Comparison of ENCODE assay signal across 13 cellular contexts in the genomic region with DNA sequence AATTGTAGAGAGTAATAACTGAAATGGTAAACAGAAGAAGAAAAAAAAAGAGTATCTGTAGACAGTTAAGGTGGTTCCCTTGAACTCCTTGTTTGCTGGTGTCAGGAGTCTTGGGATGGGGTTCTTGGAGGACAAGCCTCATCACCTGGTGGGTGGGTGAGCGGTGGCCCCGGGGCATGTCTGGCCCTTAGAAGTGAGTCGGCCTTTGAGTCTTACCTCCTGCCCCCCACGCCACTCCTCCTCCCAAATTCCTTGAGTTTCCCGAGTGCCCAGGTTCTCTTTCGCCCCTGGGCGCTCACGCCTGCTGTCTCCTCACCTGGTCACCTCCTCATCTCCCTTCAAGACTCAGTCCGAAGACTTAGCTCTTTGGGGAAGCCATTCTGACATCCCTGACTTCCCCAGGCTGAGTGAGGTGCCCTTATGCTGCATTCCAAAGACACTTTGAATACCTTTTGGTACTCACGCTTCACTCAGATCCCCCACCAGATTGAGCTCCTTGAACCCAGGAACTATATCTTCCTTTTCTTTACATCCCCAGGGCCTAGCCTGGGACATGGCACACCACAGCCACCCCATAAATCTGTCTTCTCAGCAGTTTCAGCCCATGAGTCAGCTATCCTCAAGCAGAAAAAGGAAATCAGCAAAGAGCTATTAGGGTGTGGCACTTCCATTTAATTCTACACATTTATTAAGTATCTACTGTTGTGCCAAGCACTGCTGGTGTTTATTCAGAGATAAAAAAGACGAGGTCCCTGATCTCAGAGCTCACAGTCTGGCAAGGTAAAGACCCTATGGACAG. TPM values are rescaled to one million over a fixed set of nuclear protein-coding genes. Genes with fewer than 3 reads are reported as not detected.
DNase-seq lines count a peak whose midpoint lies in the region; ATAC-seq, FAIRE-seq and TF ChIP-seq lines count a peak whose summit lies in the region.
"Had no signal": no experiment of that assay in that cellular context is flagged by ENCODE, and none has a peak within 500 bp of the region (broad histone marks: within the 10 kb centered on the region; RNA-seq: fewer than 3 reads in every experiment).

No MANE protein-coding gene starts in this region.

- CTCF ChIA-PET in K562 (lab: Yijun Ruan, JAX; ENCODE audit: low intra/inter-chr PET ratio): no interaction called here

- no peak for TF ChIP-seq CTCF in K562 (IDR thresholded peaks at IDR 0.05 in 2 of 3, conservative IDR thresholded peaks at IDR 0.05 in 1 of 3; ENCODE audit: insufficient read depth in 2 of 3, low read depth in 1 of 3, low read length in 3 of 3)

- H3K4me2 ChIP-seq in K562 (ENCODE audit: insufficient read depth, low read length) (no peak overlapping the region), mesenchymal stem cell (ENCODE audit: low read length, poor library complexity, severe bottlenecking) (no peak overlapping the region), Karpas-422 (ENCODE audit: low read depth, low read length, poor library complexity, severe bottlenecking) (no peak overlapping the region)

- in situ Hi-C loops in K562 (cut with MboI): loop anchor here (10.0 kb wide), 1 partner anchor 292 kb away; no protein-coding TSS in a partner anchor

- no TSS peak for BruUV-seq in K562 (replicated peaks; lab: Mats Ljungman, UMichigan)

- POLR2A ChIA-PET in K562 (lab: Yijun Ruan, JAX): interaction anchor here (0.6 kb wide), 1 partner anchor 11 kb away, joined by 4 read pairs; no protein-coding TSS in a partner anchor

- H3K23ac ChIP-seq in mesenchymal stem cell (ENCODE audit: low read length in 2 of 2): no peak overlapping the region

- H3K18ac ChIP-seq in mesenchymal stem cell (ENCODE audit: low read depth in 1 of 2, low read length in 2 of 2): peak overlapping the region in 1 of 2 experiments; percentile 64

- H2BK5ac ChIP-seq in mesenchymal stem cell (ENCODE audit: low read depth, low read length, poor library complexity, severe bottlenecking): no peak overlapping the region

- no peak for TF ChIP-seq RAD21 in K562 (CRISPR knock-in tag; conservative IDR thresholded peaks at IDR 0.05 in 1 of 2, IDR thresholded peaks at IDR 0.05 in 1 of 2)

- no peak for ATAC-seq in K562

- no peak overlapping the region for H3K14ac ChIP-seq in mesenchymal stem cell (ENCODE audit: low read length in 2 of 2)

- H2BK120ac ChIP-seq in mesenchymal stem cell (ENCODE audit: low read depth, low read length): no peak overlapping the region

- H2AK5ac ChIP-seq in mesenchymal stem cell (ENCODE audit: low read length, severe bottlenecking): no peak overlapping the region

- H4K20me1 ChIP-seq in K562 (replicated peaks; ENCODE audit: control insufficient read depth, insufficient read depth, low read length) (no peaks in the 10 kb centered on the region), Karpas-422 (ENCODE audit: insufficient read depth, low read depth, low read length) (no peaks in the 10 kb centered on the region)

- H2AFZ ChIP-seq in K562 (ENCODE audit: low read depth, low read length) (no peak overlapping the region), mesenchymal stem cell (ENCODE audit: low read depth, low read length) (no peak overlapping the region), Karpas-422 (ENCODE audit: low read length) (no peak overlapping the region)

- H3K27me3 ChIP-seq in K562 (ENCODE audit: control insufficient read depth in 2 of 2, insufficient read depth in 2 of 2, low read length in 2 of 2) (no peaks in the 10 kb centered on the region), mesenchymal stem cell (ENCODE audit: control insufficient read depth in 1 of 2, insufficient read depth in 1 of 2, low read length in 2 of 2) (no peaks in the 10 kb centered on the region), Karpas-422 (ENCODE audit: low read length) (no peaks in the 10 kb centered on the region)

- no peak for FAIRE-seq in K562 (lab: Jason Lieb, UNC)

- no peak overlapping the region for H4K8ac ChIP-seq in mesenchymal stem cell (ENCODE audit: low read length)

- H2BK15ac ChIP-seq in mesenchymal stem cell (ENCODE audit: low read depth, poor library complexity, severe bottlenecking): no peak overlapping the region

- no peaks in the 10 kb centered on the region for H3K9me2 ChIP-seq in Karpas-422 (replicated peaks; ENCODE audit: insufficient read depth, low read length)

- peak overlapping the region; percentile 1 to 79 for H2BK12ac ChIP-seq in mesenchymal stem cell (ENCODE audit: low read length in 2 of 2)

- intact Hi-C loops in K562 (cut with micrococcal nuclease): no loop called here

- H3K27ac ChIP-seq in K562 (ENCODE audit: extremely low read depth, low read depth, low read length): no peak overlapping the region
- H3K27ac ChIP-seq in mesenchymal stem cell (ENCODE audit: low read length, poor library complexity, severe bottlenecking): no peak overlapping the region
- H3K27ac ChIP-seq in Karpas-422 (ENCODE audit: low read length): no peak overlapping the region

- H3K36me3 ChIP-seq in K562 (ENCODE audit: control insufficient read depth, insufficient read depth, low read length) (peaks cover 16% of the 10 kb centered on the region; the same call in 1 of the 3 replicates), mesenchymal stem cell (ENCODE audit: control insufficient read depth in 1 of 2, insufficient read depth in 2 of 2, low read depth in 1 of 2, low read length in 2 of 2) (peaks cover 55 to 79% of the 10 kb centered on the region in 2 experiments), Karpas-422 (ENCODE audit: insufficient read depth, low read length) (peaks cover 18% of the 10 kb centered on the region; the same call in 1 of the 2 replicates)

- H3K4me1 ChIP-seq in K562 (replicated peaks in 1 of 2; ENCODE audit: control insufficient read depth in 2 of 2, insufficient read depth in 2 of 2, low read length in 2 of 2) (peaks cover 23 to 32% of the 10 kb centered on the region in 2 experiments), mesenchymal stem cell (ENCODE audit: control insufficient read depth, insufficient read depth, low read depth, low read length) (peaks cover 6% of the 10 kb centered on the region), Karpas-422 (ENCODE audit: low read length) (no peaks in the 10 kb centered on the region)

- no peaks in the 10 kb centered on the region for H3K79me2 ChIP-seq in K562 (ENCODE audit: control insufficient read depth, insufficient read depth, low read length)
- H3K79me2 ChIP-seq in Karpas-422 (ENCODE audit: low read length): no peaks in the 10 kb centered on the region

- TF ChIP-seq POLR2A in K562 (conservative IDR thresholded peaks at IDR 0.05): no peak

- 81% methylated on average over 11 of the region's 11 CpGs for WGBS in K562 (ENCODE audit: insufficient coverage, low coverage, missing lambda C conversion rate)
- 78% methylated on average over 10 of the region's 11 CpGs for WGBS in mesenchymal stem cell

- H4K91ac ChIP-seq in mesenchymal stem cell (ENCODE audit: low read length): no peak overlapping the region

- H3K4me3 ChIP-seq in K562 (no peak overlapping the region), mesenchymal stem cell (ENCODE audit: insufficient read depth in 1 of 2, low read depth in 1 of 2, low read length in 2 of 2) (peak overlapping the region in 1 of 2 experiments; percentile 20), Karpas-422 (ENCODE audit: low read length) (no peak overlapping the region)

- H3K9me1 ChIP-seq in K562 (ENCODE audit: control insufficient read depth, insufficient read depth, low read length): no peaks in the 10 kb centered on the region

- H3K9me3 ChIP-seq in K562 (replicated peaks; ENCODE audit: control insufficient read depth, insufficient read depth, low read depth, low read length) (no peaks in the 10 kb centered on the region), mesenchymal stem cell (ENCODE audit: control insufficient read depth, low read length) (no peaks in the 10 kb centered on the region), Karpas-422 (ENCODE audit: low read length) (no peaks in the 10 kb centered on the region)

- no peak for TF ChIP-seq EP300 in K562 (IDR thresholded peaks at IDR 0.05; ENCODE audit: low read length)

- peak overlapping the region in 1 of 2 experiments; percentile 45; a peak in 1 of 4 replicates for H3K9ac ChIP-seq in K562 (ENCODE audit: insufficient read depth in 1 of 2, low read depth in 2 of 2, low read length in 2 of 2)
- peak overlapping the region; percentile 56 for H3K9ac ChIP-seq in mesenchymal stem cell (ENCODE audit: low read length)
- no peak overlapping the region for H3K9ac ChIP-seq in Karpas-422 (ENCODE audit: low read length)

- no peak overlapping the region for H3K4ac ChIP-seq in mesenchymal stem cell (ENCODE audit: low read depth in 1 of 2, low read length in 2 of 2)

- peaks cover 3% of the 10 kb centered on the region for H3K79me1 ChIP-seq in mesenchymal stem cell (replicated peaks; ENCODE audit: low read length, poor library complexity, severe bottlenecking)

- DNase-seq in AG20443 (ENCODE audit: low spot score) (peak; percentile 43), M059J (ENCODE audit: low read depth) (peak; percentile 70), K562 (ENCODE audit: extremely low read depth in 1 of 4, low spot score in 3 of 4) (no peak), mesenchymal stem cell (peak; percentile 41), DMS53 (lab: John Stamatoyannopoulos, UW) (no peak), Karpas-422 (no peak), NCI-H2081 treated with DMSO at 0.1 percent for 48 hours (lab: John Stamatoyannopoulos, UW) (no peak)
- no peak for DNase-seq in stimulated activated naive CD4-positive, alpha-beta T cell treated with Interleukin-2 at 50 U/mL for 16 hours (lab: John Stamatoyannopoulos, UW)
- DNase-seq: activated CD4-positive, CD25-positive, alpha-beta regulatory T cell; activated naive CD4-positive, alpha-beta T cell treated with anti-CD3 and anti-CD28 coated beads for 36 hours; CD8-positive, alpha-beta memory T cell; cortex of kidney; naive B cell had no signal

RNA-seq across cellular contexts. Expression of gene IKBKE, which starts 13.5 kb away (rescaled TPM):
- 7.6 and 12.2 TPM in 2 replicates for total RNA-seq in M059J (2014; rRNA removed; shearing (Covaris generic))
- total RNA-seq in K562 (2011; cell fraction: chromatin; rRNA removed; ENCODE audit: low replicate concordance): 4.6 and 15.1 TPM in 2 replicates
- 3.8 and 6.3 TPM in 2 replicates for total RNA-seq in K562 (2011; cell fraction: nucleolus; rRNA removed)
- 3.2 and 3.4 TPM in 2 replicates for total RNA-seq in K562 (2011; cell fraction: nucleoplasm; rRNA removed)
- total RNA-seq in K562 (2014; rRNA removed) (4.6 and 6.4 TPM in 2 replicates), K562 (2014; rRNA removed; fragmentation: Illumina TruSeq; extraction: Trizol) (1.8 and 2.3 TPM in 2 replicates), K562 (2015; rRNA removed; fragmentation: Illumina TruSeq; extraction: Trizol) (5.0 and 5.4 TPM in 2 replicates), K562 (2021) (6.1 and 6.8 TPM in 2 replicates)
- polyA plus RNA-seq in K562 (2011; rRNA removed) (4.2 and 4.6 TPM in 2 replicates), K562 (2014; fragmentation: Illumina TruSeq; extraction: Trizol) (3.7 and 4.9 TPM in 2 replicates), K562 (2014; fragmentation: Nextera tagmentation; extraction: Ambion mirVana) (1 to 10 TPM; 7.9 to 9.0 TPM), K562 (2014; rRNA removed) (4.8 and 9.1 TPM in 2 replicates)
- polyA plus RNA-seq in K562 (2011; cell fraction: cytosol; rRNA removed): 2.8 and 6.8 TPM in 2 replicates
- polyA plus RNA-seq in K562 (2011; cell fraction: nucleus; rRNA removed): 9.2 and 11.6 TPM in 2 replicates
- 6.6 and 7.4 TPM in 2 replicates for polyA plus RNA-seq in K562 (2012)
- polyA minus RNA-seq in K562 (2011; rRNA and poly(A)+ RNA removed): 3.5 and 4.0 TPM in 2 replicates
- 2.1 and 3.5 TPM in 2 replicates for polyA minus RNA-seq in K562 (2011; cell fraction: cytosol; rRNA and poly(A)+ RNA removed)
- polyA minus RNA-seq in K562 (2011; cell fraction: nucleus; rRNA and poly(A)+ RNA removed): 6.9 and 10.1 TPM in 2 replicates
- polyA plus RNA-seq in mesenchymal stem cell (2013, experiment 1 of 2): 15.5 TPM
- polyA plus RNA-seq in mesenchymal stem cell (2013, experiment 2 of 2): 15.3 TPM
- total RNA-seq in Karpas-422 (2014; rRNA removed; shearing (Covaris generic); ENCODE audit: low replicate concordance): 36.0 and 45.4 TPM in 2 replicates

RNA-seq across cellular contexts. Expression of gene RASSF5, which starts 50.6 kb away (rescaled TPM):
- 1.6 and 4.1 TPM in 2 replicates for total RNA-seq in M059J (2014; rRNA removed; shearing (Covaris generic))
- 17.2 and 26.4 TPM in 2 replicates for total RNA-seq in K562 (2011; cell fraction: chromatin; rRNA removed; ENCODE audit: low replicate concordance)
- 14.7 and 19.2 TPM in 2 replicates for total RNA-seq in K562 (2011; cell fraction: nucleolus; rRNA removed)
- 15.8 and 17.7 TPM in 2 replicates for total RNA-seq in K562 (2011; cell fraction: nucleoplasm; rRNA removed)
- total RNA-seq in K562 (2014; rRNA removed) (25.2 and 32.1 TPM in 2 replicates), K562 (2014; rRNA removed; fragmentation: Illumina TruSeq; extraction: Trizol) (20.3 and 21.7 TPM in 2 replicates), K562 (2015; rRNA removed; fragmentation: Illumina TruSeq; extraction: Trizol) (26.7 and 28.5 TPM in 2 replicates), K562 (2021) (35.2 and 38.1 TPM in 2 replicates)
- polyA plus RNA-seq in K562 (2011; rRNA removed) (20.8 and 42.4 TPM in 2 replicates), K562 (2014; fragmentation: Illumina TruSeq; extraction: Trizol) (36.1 and 41.0 TPM in 2 replicates), K562 (2014; fragmentation: Nextera tagmentation; extraction: Ambion mirVana) (1 to 10 TPM; 6.1 to 6.9 TPM), K562 (2014; rRNA removed) (27.4 and 27.9 TPM in 2 replicates)
- polyA plus RNA-seq in K562 (2011; cell fraction: cytosol; rRNA removed): 24.2 and 36.3 TPM in 2 replicates
- 58.6 and 70.3 TPM in 2 replicates for polyA plus RNA-seq in K562 (2011; cell fraction: nucleus; rRNA removed)
- polyA plus RNA-seq in K562 (2012): 33.6 and 70.4 TPM in 2 replicates
- 24.4 and 42.9 TPM in 2 replicates for polyA minus RNA-seq in K562 (2011; rRNA and poly(A)+ RNA removed)
- 19.2 and 30.5 TPM in 2 replicates for polyA minus RNA-seq in K562 (2011; cell fraction: cytosol; rRNA and poly(A)+ RNA removed)
- polyA minus RNA-seq in K562 (2011; cell fraction: nucleus; rRNA and poly(A)+ RNA removed): 23.4 and 57.9 TPM in 2 replicates
- 0.93 TPM for polyA plus RNA-seq in mesenchymal stem cell (2013, experiment 1 of 2)
- polyA plus RNA-seq in mesenchymal stem cell (2013, experiment 2 of 2): 1.2 TPM
- total RNA-seq in Karpas-422 (2014; rRNA removed; shearing (Covaris generic); ENCODE audit: low replicate concordance): 27.2 and 29.5 TPM in 2 replicates

Comparison
In these comparisons a context has a peak if more than half of its experiments do, and no peak if none do; other contexts are left out.
1. DNase-seq: peak in AG20443 (single experiment), M059J (single experiment) and mesenchymal stem cell (single experiment); none in K562 (0 of 4), DMS53 (single experiment), Karpas-422 (single experiment), stimulated activated naive CD4-positive, alpha-beta T cell treated with Interleukin-2 at 50 U/mL for 16 hours (single experiment) and NCI-H2081 treated with DMSO at 0.1 percent for 48 hours (single experiment).